ENCODE assay signal across 23 cellular contexts in the genomic region with DNA sequence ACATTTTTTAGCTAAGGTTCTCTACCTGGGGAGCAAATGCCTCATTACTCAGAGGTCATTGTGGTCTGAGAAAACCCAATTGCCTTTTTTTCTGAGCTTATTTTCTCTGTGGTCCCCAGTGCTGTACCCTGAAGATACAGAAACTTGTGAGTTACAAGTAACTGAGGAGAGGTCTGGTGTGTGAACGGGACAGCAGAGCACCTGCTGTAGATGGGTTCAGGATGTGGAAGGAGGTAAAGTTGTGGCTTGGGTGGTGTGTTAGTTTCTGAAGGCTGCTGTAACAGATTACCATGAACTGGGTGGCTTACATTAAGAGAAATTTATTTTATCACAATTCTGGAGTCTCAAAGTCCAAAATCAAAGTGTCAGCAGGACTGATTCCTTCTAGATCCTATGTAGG.
"Had no signal": no experiment of that assay in that cellular context is flagged by ENCODE, and none has a peak within 500 bp of the region (broad histone marks: within the 10 kb centered on the region; RNA-seq: fewer than 3 reads in every experiment).

No MANE protein-coding gene starts in this region.

- ATAC-seq: foreskin keratinocyte, gastroesophageal sphincter, heart left ventricle, left colon, left lobe of liver, left ventricle myocardium superior, lower lobe of right lung, mucosa of descending colon had no signal

- H3K27ac ChIP-seq: colonic mucosa, dorsolateral prefrontal cortex, esophagus muscularis mucosa, foreskin keratinocyte, gastroesophageal sphincter, heart left ventricle, hepatocyte, lower lobe of right lung had no signal

- H3K9me3 ChIP-seq: colonic mucosa, gastroesophageal sphincter, lower lobe of right lung, mucosa of descending colon had no signal

- H3K27ac Mint-ChIP-seq: immature natural killer cell, mesothelial cell of epicardium had no signal

- H3K4me3 ChIP-seq: colonic mucosa, dorsolateral prefrontal cortex, esophagus muscularis mucosa, gastroesophageal sphincter, heart left ventricle, hepatocyte, lower lobe of right lung, mucosa of descending colon had no signal

- H3K4me2 ChIP-seq: hepatocyte had no signal

- H3K9me3 Mint-ChIP-seq: immature natural killer cell had no signal

- H3K4me3 Mint-ChIP-seq: mesothelial cell of epicardium had no signal

- H3K36me3 ChIP-seq: colonic mucosa, esophagus muscularis mucosa, gastroesophageal sphincter, heart left ventricle, lower lobe of right lung had no signal

- H3K36me3 Mint-ChIP-seq: mesothelial cell of epicardium had no signal

- H3K4me1 ChIP-seq: colonic mucosa, esophagus muscularis mucosa, foreskin keratinocyte, gastroesophageal sphincter, heart left ventricle, lower lobe of right lung had no signal

- H3K27me3 ChIP-seq: colonic mucosa, esophagus muscularis mucosa, foreskin keratinocyte, gastroesophageal sphincter, heart left ventricle, hepatocyte had no signal

- H2AFZ ChIP-seq: hepatocyte had no signal

- H3K4me1 Mint-ChIP-seq: mesothelial cell of epicardium had no signal

- H3K79me2 ChIP-seq: hepatocyte had no signal

- DNase-seq: colonic mucosa; cortex of kidney; dermis blood vessel endothelial cell; dorsolateral prefrontal cortex; effector CD4-positive, alpha-beta T cell; effector memory CD4-positive, alpha-beta T cell; foreskin keratinocyte; heart left ventricle; hypothalamus; immature natural killer cell; islet precursor cell; kidney; kidney glomerular epithelial cell; left colon; left ventricle myocardium superior; lower lobe of right lung; mesenchymal stem cell; mucosa of descending colon had no signal
